Comparison of ENCODE assay signal across 2 cellular contexts in genomic region chr11:119346605-119347004, GRCh38.
TF ChIP-seq lines count a peak whose summit lies in the region.

Gene MFRP (minus strand): TSS chr11:119346705. CDS start chr11:119346513, 192 bp downstream.

TF ChIP-seq in IMR-90, 13 proteins besides CTCF, POLR2A, EP300 and RAD21 (continued from another document):
- TF ChIP-seq RCOR1 (IDR thresholded peaks at IDR 0.05; ENCODE audit: insufficient replicate concordance, low read length) (no peak), ELK1 (IDR thresholded peaks at IDR 0.05; ENCODE audit: borderline replicate concordance, low read depth, low read length) (no peak), MXI1 (IDR thresholded peaks at IDR 0.05; ENCODE audit: borderline replicate concordance, low read depth, low read length) (no peak), MAFK (IDR thresholded peaks at IDR 0.05; ENCODE audit: low read depth, low read length) (no peak), RFX5 (IDR thresholded peaks at IDR 0.05; ENCODE audit: low read depth, low read length) (no peak)

TF ChIP-seq in GM12891, 5 proteins besides CTCF, POLR2A, EP300 and RAD21 (continued from another document):
- TF ChIP-seq POLR2AphosphoS5 (IDR thresholded peaks at IDR 0.05; ENCODE audit: low read depth, low read length) (no peak), TAF1 (IDR thresholded peaks at IDR 0.05; ENCODE audit: low read depth, low read length) (no peak), SPI1 (IDR thresholded peaks at IDR 0.05; ENCODE audit: low read depth, low read length) (no peak)
